In the genomic region with DNA sequence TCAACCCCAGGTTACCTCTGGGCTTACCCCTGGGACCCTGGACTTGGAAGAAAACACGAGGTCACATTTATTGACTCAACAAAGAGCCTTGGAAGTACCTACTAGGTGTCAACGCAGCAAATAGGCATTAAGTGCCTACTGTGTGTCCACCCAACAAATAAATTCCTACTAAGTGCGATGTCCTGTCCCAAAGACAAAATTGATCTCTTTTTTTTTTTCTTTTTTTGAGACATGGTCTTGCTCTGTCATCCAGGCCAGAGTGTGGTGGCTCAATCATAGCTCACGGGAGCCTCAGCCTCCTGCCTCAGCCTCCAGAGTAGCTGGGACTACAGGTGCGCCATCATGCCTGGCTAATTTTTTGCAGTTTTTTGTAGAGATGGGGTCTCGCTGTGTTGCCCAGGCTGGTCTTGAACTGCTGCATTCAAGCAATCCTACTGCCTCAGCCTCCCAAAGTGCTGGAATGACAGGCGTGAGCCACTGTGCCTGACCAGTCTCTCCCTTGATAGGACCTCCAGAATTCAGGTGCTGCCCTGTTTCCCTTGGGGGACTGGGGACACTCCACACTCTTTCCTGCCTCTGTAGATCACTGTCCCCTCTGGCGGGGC, we compare ENCODE assay signal across 8 cellular contexts. TPM values are rescaled to one million over a fixed set of nuclear protein-coding genes. Genes with fewer than 3 reads are reported as not detected.
A peak's percentile ranks its signal among the peaks of the same experiment; 100 is the strongest.
DNase-seq lines count a peak whose midpoint lies in the region; ATAC-seq, FAIRE-seq and TF ChIP-seq lines count a peak whose summit lies in the region.

No MANE protein-coding gene starts in this region.

- TF ChIP-seq RAD21 in HepG2 (CRISPR knock-in tag; IDR thresholded peaks at IDR 0.05) = no peak

- H3K4me3 ChIP-seq in ascending aorta = peak overlapping the region; percentile 73 to 98
- H3K4me3 ChIP-seq in HepG2 (replicated peaks in 1 of 3; ENCODE audit: insufficient read depth in 1 of 3, low read depth in 2 of 3, low read length in 3 of 3) = peak overlapping the region; percentile 72 to 77 (median 74); a peak in 4 of 6 replicates
- H3K4me3 ChIP-seq in tibial nerve = peak overlapping the region; percentile 80 to 98 (median 86)
- H3K4me3 ChIP-seq in lower leg skin (ENCODE audit: low read depth, poor library complexity, severe bottlenecking) = no peak overlapping the region

- no peak for TF ChIP-seq POLR2A in HepG2 (IDR thresholded peaks at IDR 0.05; ENCODE audit: insufficient read depth in 1 of 2, low read depth in 2 of 2, low read length in 2 of 2)
- no peak for TF ChIP-seq POLR2A in tibial nerve (IDR thresholded peaks at IDR 0.05)
- TF ChIP-seq POLR2A in lower leg skin (IDR thresholded peaks at IDR 0.05) = no peak

- no TSS peak for BruUV-seq in HepG2 (replicated peaks; lab: Mats Ljungman, UMichigan)

- no peak overlapping the region for H2AFZ ChIP-seq in HepG2 (ENCODE audit: low read length)

- H3K4me3 Mint-ChIP-seq in activated T-cell treated with anti-CD3 and anti-CD28 coated beads, Interleukin-2, amount 50 U/mL, for 24 hours = peak overlapping the region; percentile 85

- in situ Hi-C loops in HepG2 (cut with HindIII; ENCODE audit: extremely low pct_ligation_motif_present, low pct_unique_long_range_greater_than_20kb) = loop anchor here (10.0 kb wide), 1 partner anchor 297 kb away; a partner anchor contains a TSS

- intact Hi-C loops in ascending aorta (cut with DNase I) (loop anchor here (2.0 kb wide), 1 partner anchor 19 kb away; no protein-coding TSS in a partner anchor), HepG2 (cut with micrococcal nuclease; ENCODE audit: unreplicated experiment) (loop anchor here (1.0 kb wide), 1 partner anchor 19 kb away; no protein-coding TSS in a partner anchor), lower leg skin (cut with DNase I; ENCODE audit: low total_unique reads) (no loop called here)

- H3K9me3 Mint-ChIP-seq in activated T-cell treated with anti-CD3 and anti-CD28 coated beads, Interleukin-2, amount 50 U/mL, for 24 hours = no peaks in the 10 kb centered on the region

- H3K4me1 ChIP-seq in ascending aorta (peaks cover 3 to 8% of the 10 kb centered on the region in 2 donors), HepG2 (ENCODE audit: insufficient read depth, low read length) (peaks cover 46% of the 10 kb centered on the region), tibial nerve (peaks cover 0 to 54% (median 23%) of the 10 kb centered on the region in 4 donors)

- H3K27ac ChIP-seq in ascending aorta = peak overlapping the region; percentile 51 to 86
- H3K27ac ChIP-seq in HepG2 (ENCODE audit: extremely low read length, insufficient read depth, low read length) = no peak overlapping the region
- H3K27ac ChIP-seq in tibial nerve = peak overlapping the region; percentile 93 to 98 (median 94)

- ATAC-seq in HepG2 (no peak), GM18873 (IDR thresholded peaks at IDR 0.05; ENCODE audit: low FRiP score, unreplicated experiment) (no peak)

- H3K4me1 Mint-ChIP-seq in activated T-cell treated with anti-CD3 and anti-CD28 coated beads, Interleukin-2, amount 50 U/mL, for 24 hours (ENCODE audit: low read depth) = peaks cover 30% of the 10 kb centered on the region

- 42% methylated on average over 8 of the region's 8 CpGs for WGBS in HepG2 (ENCODE audit: low lambda C conversion rate)
- 68 to 71% methylated on average over 8 of the region's 8 CpGs for WGBS in tibial nerve, 2 donors
- 77 to 78% methylated on average over 8 of the region's 8 CpGs for WGBS in lower leg skin, 2 donors

- POLR2A ChIA-PET in HepG2 (lab: Yijun Ruan, JAX) = interaction anchor here (0.5 to 1.2 kb wide), 3 partner anchors 8 to 27 kb away, joined by 3 to 4 read pairs (median 3); no protein-coding TSS in a partner anchor

- FAIRE-seq in HepG2 (lab: Jason Lieb, UNC) = no peak

- no peaks in the 10 kb centered on the region for H3K9me3 ChIP-seq in ascending aorta
- H3K9me3 ChIP-seq in HepG2 (ENCODE audit: low read length) = no peaks in the 10 kb centered on the region
- no peaks in the 10 kb centered on the region for H3K9me3 ChIP-seq in tibial nerve

- peak overlapping the region; percentile 2 for H3K27ac Mint-ChIP-seq in activated T-cell treated with anti-CD3 and anti-CD28 coated beads, Interleukin-2, amount 50 U/mL, for 24 hours

- H3K36me3 ChIP-seq in ascending aorta = no peaks in the 10 kb centered on the region
- no peaks in the 10 kb centered on the region for H3K36me3 ChIP-seq in HepG2 (replicated peaks in 1 of 2; ENCODE audit: control insufficient read depth in 1 of 2, insufficient read depth in 2 of 2, low read length in 2 of 2)
- H3K36me3 ChIP-seq in tibial nerve = no peaks in the 10 kb centered on the region

- H3K27me3 Mint-ChIP-seq in activated T-cell treated with anti-CD3 and anti-CD28 coated beads, Interleukin-2, amount 50 U/mL, for 24 hours = no peaks in the 10 kb centered on the region

- DNase-seq in activated T-cell treated with anti-CD3 and anti-CD28 coated beads, Interleukin-2, amount 50 U/mL, for 24 hours = no peak
- no peak for DNase-seq in activated T-cell treated with anti-CD3 and anti-CD28 coated beads, Interleukin-2, amount 50 U/mL, for 48 hours
- DNase-seq in ascending aorta (ENCODE audit: low spot score in 2 of 2) = no peak
- no peak for DNase-seq in HepG2 (ENCODE audit: low spot score)
- DNase-seq in tibial nerve (ENCODE audit: low spot score in 2 of 2) = no peak
- no peak for DNase-seq in NCI-H69 (lab: John Stamatoyannopoulos, UW)
- no peak for DNase-seq in lower leg skin (ENCODE audit: low spot score in 2 of 2)

- H3K9ac ChIP-seq in HepG2 (ENCODE audit: insufficient read depth, low read depth, low read length) = no peak overlapping the region

- no peaks in the 10 kb centered on the region for H3K79me2 ChIP-seq in HepG2 (ENCODE audit: insufficient read depth, low read length)

- TF ChIP-seq CTCF in ascending aorta (IDR thresholded peaks at IDR 0.05) (no peak), HepG2 (CRISPR knock-in tag; IDR thresholded peaks at IDR 0.05) (no peak), tibial nerve (IDR thresholded peaks at IDR 0.05) (no peak), lower leg skin (IDR thresholded peaks at IDR 0.05) (no peak)

- peak overlapping the region; percentile 90 for H3K4me2 ChIP-seq in HepG2 (ENCODE audit: low read depth, low read length)

- H4K20me1 ChIP-seq in HepG2 (ENCODE audit: insufficient read depth, low read length) = no peaks in the 10 kb centered on the region

- H3K27me3 ChIP-seq in ascending aorta (no peaks in the 10 kb centered on the region), HepG2 (ENCODE audit: control insufficient read depth in 1 of 2, insufficient read depth in 2 of 2, low read length in 2 of 2) (peaks cover 2 to 11% of the 10 kb centered on the region in 2 experiments; a peak in 4 of 5 replicates), tibial nerve (no peaks in the 10 kb centered on the region)

- CTCF ChIA-PET in HepG2 (lab: Yijun Ruan, JAX; ENCODE audit: low intra/inter-chr PET ratio, low total read pairs) = interaction anchor here (1.4 kb wide), 1 partner anchor 18 kb away, joined by 5 read pairs; no protein-coding TSS in a partner anchor

- H3K36me3 Mint-ChIP-seq in activated T-cell treated with anti-CD3 and anti-CD28 coated beads, Interleukin-2, amount 50 U/mL, for 24 hours (ENCODE audit: low read depth) = no peaks in the 10 kb centered on the region

- TF ChIP-seq EP300 in HepG2 (IDR thresholded peaks at IDR 0.05; ENCODE audit: low read depth in 2 of 2, low read length in 2 of 2) (no peak), HepG2 (CRISPR knock-in tag; IDR thresholded peaks at IDR 0.05; ENCODE audit: borderline replicate concordance) (no peak), tibial nerve (IDR thresholded peaks at IDR 0.05) (no peak)

RNA-seq across cellular contexts. Expression of a gene that starts 0.6 kb away (rescaled TPM):
- total RNA-seq in ascending aorta = 24.3 TPM
- total RNA-seq in HepG2 (2016; rRNA removed; fragmentation: Illumina TruSeq; extraction: Trizol) = 0.93 and 1.3 TPM in 2 replicates
- 0.26 and 0.51 TPM in 2 replicates for total RNA-seq in HepG2 (2016; cell fraction: cytosol; rRNA removed; fragmentation: Illumina TruSeq; extraction: Trizol; ENCODE audit: low read depth)
- total RNA-seq in HepG2 (2016; cell fraction: insoluble cytoplasmic fraction; rRNA removed; fragmentation: Illumina TruSeq; extraction: Trizol) = 0.77 and 1.4 TPM in 2 replicates
- total RNA-seq in HepG2 (2016; cell fraction: membrane; rRNA removed; fragmentation: Illumina TruSeq; extraction: Trizol) = 1.2 and 1.4 TPM in 2 replicates
- 0.66 and 1.0 TPM in 2 replicates for total RNA-seq in HepG2 (2016; cell fraction: nucleus; rRNA removed; fragmentation: Illumina TruSeq; extraction: Trizol)
- 0.91 and 1.2 TPM in 2 replicates for polyA plus RNA-seq in HepG2 (2011; rRNA removed)
- polyA plus RNA-seq in HepG2 (2011; cell fraction: cytosol; rRNA removed) = 1.1 and 1.2 TPM in 2 replicates
- polyA plus RNA-seq in HepG2 (2011; cell fraction: nucleus; rRNA removed) = 0.51 and 0.69 TPM in 2 replicates
- polyA plus RNA-seq in HepG2 (2012) = 0.59 and 0.71 TPM in 2 replicates
- 0.19 and 0.20 TPM in 2 replicates for polyA plus RNA-seq in HepG2 (2016; cell fraction: cytosol; fragmentation: Illumina TruSeq; extraction: Trizol; ENCODE audit: low read depth)
- 0.53 and 0.66 TPM in 2 replicates for polyA plus RNA-seq in HepG2 (2016; cell fraction: insoluble cytoplasmic fraction; fragmentation: Illumina TruSeq; extraction: Trizol; ENCODE audit: low read depth)
- polyA plus RNA-seq in HepG2 (2016; cell fraction: membrane; fragmentation: Illumina TruSeq; extraction: Trizol; ENCODE audit: low read depth) = 0.55 and 0.86 TPM in 2 replicates
- 1.1 and 1.4 TPM in 2 replicates for polyA plus RNA-seq in HepG2 (2016; cell fraction: nucleus; fragmentation: Illumina TruSeq; extraction: Trizol; ENCODE audit: insufficient read depth, low read depth)
- 10.2 and 10.5 TPM in 2 replicates for polyA minus RNA-seq in HepG2 (2011; rRNA and poly(A)+ RNA removed; ENCODE audit: low replicate concordance)
- polyA minus RNA-seq in HepG2 (2011; cell fraction: cytosol; rRNA and poly(A)+ RNA removed) = 2.3 and 2.4 TPM in 2 replicates
- polyA minus RNA-seq in HepG2 (2011; cell fraction: nucleus; rRNA and poly(A)+ RNA removed) = 0.77 and 0.99 TPM in 2 replicates
- total RNA-seq in tibial nerve = 10 to 100 TPM; 11.6 to 13.3 (median 12.2) TPM
- 10 to 100 TPM in 2 of 4 donors, 1 to 10 TPM in 2; 4.5 to 11.4 (median 8.2) TPM for total RNA-seq in lower leg skin

RNA-seq across cellular contexts. Expression of a gene that starts 20.3 kb away (rescaled TPM):
- total RNA-seq in ascending aorta = 72.9 TPM
- total RNA-seq in HepG2 (2016; rRNA removed; fragmentation: Illumina TruSeq; extraction: Trizol) = 36.7 and 40.6 TPM in 2 replicates
- 27.9 and 28.7 TPM in 2 replicates for total RNA-seq in HepG2 (2016; cell fraction: cytosol; rRNA removed; fragmentation: Illumina TruSeq; extraction: Trizol; ENCODE audit: low read depth)
- 31.8 and 42.1 TPM in 2 replicates for total RNA-seq in HepG2 (2016; cell fraction: insoluble cytoplasmic fraction; rRNA removed; fragmentation: Illumina TruSeq; extraction: Trizol)
- total RNA-seq in HepG2 (2016; cell fraction: membrane; rRNA removed; fragmentation: Illumina TruSeq; extraction: Trizol) = 31.0 and 33.7 TPM in 2 replicates
- total RNA-seq in HepG2 (2016; cell fraction: nucleus; rRNA removed; fragmentation: Illumina TruSeq; extraction: Trizol) = 19.4 and 26.7 TPM in 2 replicates
- polyA plus RNA-seq in HepG2 (2011; rRNA removed) = 42.5 and 45.4 TPM in 2 replicates
- 43.4 and 60.6 TPM in 2 replicates for polyA plus RNA-seq in HepG2 (2011; cell fraction: cytosol; rRNA removed)
- 90.6 and 101 TPM in 2 replicates for polyA plus RNA-seq in HepG2 (2011; cell fraction: nucleus; rRNA removed)
- 32.0 and 46.2 TPM in 2 replicates for polyA plus RNA-seq in HepG2 (2012)
- polyA plus RNA-seq in HepG2 (2016; cell fraction: cytosol; fragmentation: Illumina TruSeq; extraction: Trizol; ENCODE audit: low read depth) = 69.8 and 81.5 TPM in 2 replicates
- polyA plus RNA-seq in HepG2 (2016; cell fraction: insoluble cytoplasmic fraction; fragmentation: Illumina TruSeq; extraction: Trizol; ENCODE audit: low read depth) = 76.0 and 88.0 TPM in 2 replicates
- polyA plus RNA-seq in HepG2 (2016; cell fraction: membrane; fragmentation: Illumina TruSeq; extraction: Trizol; ENCODE audit: low read depth) = 72.3 and 74.6 TPM in 2 replicates
- polyA plus RNA-seq in HepG2 (2016; cell fraction: nucleus; fragmentation: Illumina TruSeq; extraction: Trizol; ENCODE audit: insufficient read depth, low read depth) = 80.4 and 81.9 TPM in 2 replicates
- polyA minus RNA-seq in HepG2 (2011; rRNA and poly(A)+ RNA removed; ENCODE audit: low replicate concordance) = 34.7 and 41.5 TPM in 2 replicates
- 14.2 and 20.8 TPM in 2 replicates for polyA minus RNA-seq in HepG2 (2011; cell fraction: cytosol; rRNA and poly(A)+ RNA removed)
- 15.0 and 15.5 TPM in 2 replicates for polyA minus RNA-seq in HepG2 (2011; cell fraction: nucleus; rRNA and poly(A)+ RNA removed)
- total RNA-seq in tibial nerve = 10 to 100 TPM; 37.9 to 83.1 (median 47.8) TPM
- 10 to 100 TPM; 77.2 to 90.8 (median 83.5) TPM for total RNA-seq in lower leg skin

RNA-seq across cellular contexts. Expression of a gene that starts 37.0 kb away (rescaled TPM):
- total RNA-seq in ascending aorta = 54.0 TPM
- total RNA-seq in HepG2 (2016; rRNA removed; fragmentation: Illumina TruSeq; extraction: Trizol) = 71.3 and 91.1 TPM in 2 replicates
- total RNA-seq in HepG2 (2016; cell fraction: cytosol; rRNA removed; fragmentation: Illumina TruSeq; extraction: Trizol; ENCODE audit: low read depth) = 19.2 and 22.3 TPM in 2 replicates
- 56.4 and 79.8 TPM in 2 replicates for total RNA-seq in HepG2 (2016; cell fraction: insoluble cytoplasmic fraction; rRNA removed; fragmentation: Illumina TruSeq; extraction: Trizol)
- 22.8 and 25.9 TPM in 2 replicates for total RNA-seq in HepG2 (2016; cell fraction: membrane; rRNA removed; fragmentation: Illumina TruSeq; extraction: Trizol)
- 75.7 and 86.8 TPM in 2 replicates for total RNA-seq in HepG2 (2016; cell fraction: nucleus; rRNA removed; fragmentation: Illumina TruSeq; extraction: Trizol)
- 24.5 and 31.2 TPM in 2 replicates for polyA plus RNA-seq in HepG2 (2011; rRNA removed)
- 8.4 and 10.3 TPM in 2 replicates for polyA plus RNA-seq in HepG2 (2011; cell fraction: cytosol; rRNA removed)
- polyA plus RNA-seq in HepG2 (2011; cell fraction: nucleus; rRNA removed) = 93.5 and 117 TPM in 2 replicates
- polyA plus RNA-seq in HepG2 (2012) = 44.7 and 63.7 TPM in 2 replicates
- 4.3 and 4.9 TPM in 2 replicates for polyA plus RNA-seq in HepG2 (2016; cell fraction: cytosol; fragmentation: Illumina TruSeq; extraction: Trizol; ENCODE audit: low read depth)
- polyA plus RNA-seq in HepG2 (2016; cell fraction: insoluble cytoplasmic fraction; fragmentation: Illumina TruSeq; extraction: Trizol; ENCODE audit: low read depth) = 51.8 and 69.6 TPM in 2 replicates
- 11.8 and 13.3 TPM in 2 replicates for polyA plus RNA-seq in HepG2 (2016; cell fraction: membrane; fragmentation: Illumina TruSeq; extraction: Trizol; ENCODE audit: low read depth)
- polyA plus RNA-seq in HepG2 (2016; cell fraction: nucleus; fragmentation: Illumina TruSeq; extraction: Trizol; ENCODE audit: insufficient read depth, low read depth) = 227 and 231 TPM in 2 replicates
- 52.1 and 125 TPM in 2 replicates for polyA minus RNA-seq in HepG2 (2011; rRNA and poly(A)+ RNA removed; ENCODE audit: low replicate concordance)
- polyA minus RNA-seq in HepG2 (2011; cell fraction: cytosol; rRNA and poly(A)+ RNA removed) = 28.0 and 28.5 TPM in 2 replicates
- polyA minus RNA-seq in HepG2 (2011; cell fraction: nucleus; rRNA and poly(A)+ RNA removed) = 40.2 and 40.9 TPM in 2 replicates
- 10 to 100 TPM; 48.2 to 72.9 (median 55.2) TPM for total RNA-seq in tibial nerve
- 10 to 100 TPM; 13.2 to 38.4 (median 32.0) TPM for total RNA-seq in lower leg skin

RNA-seq across cellular contexts. Expression of a gene that starts 39.2 kb away (rescaled TPM):
- total RNA-seq in ascending aorta (74.8 TPM), HepG2 (2016; rRNA removed; fragmentation: Illumina TruSeq; extraction: Trizol) (12.8 and 37.9 TPM in 2 replicates), tibial nerve (10 to 100 TPM; 14.7 to 50.1 (median 43.1) TPM), lower leg skin (10 to 100 TPM in 1 of 4 donors, 1 to 10 TPM in 3; 5.1 to 19.0 (median 6.7) TPM)
- total RNA-seq in HepG2 (2016; cell fraction: cytosol; rRNA removed; fragmentation: Illumina TruSeq; extraction: Trizol; ENCODE audit: low read depth) = 2.8 and 3.4 TPM in 2 replicates
- 11.2 and 38.7 TPM in 2 replicates for total RNA-seq in HepG2 (2016; cell fraction: insoluble cytoplasmic fraction; rRNA removed; fragmentation: Illumina TruSeq; extraction: Trizol)
- total RNA-seq in HepG2 (2016; cell fraction: membrane; rRNA removed; fragmentation: Illumina TruSeq; extraction: Trizol) = 6.9 and 8.2 TPM in 2 replicates
- total RNA-seq in HepG2 (2016; cell fraction: nucleus; rRNA removed; fragmentation: Illumina TruSeq; extraction: Trizol) = 36.6 and 43.7 TPM in 2 replicates
- 98.4 and 153 TPM in 2 replicates for polyA plus RNA-seq in HepG2 (2011; rRNA removed)
- polyA plus RNA-seq in HepG2 (2011; cell fraction: cytosol; rRNA removed) = 88.6 and 125 TPM in 2 replicates
- polyA plus RNA-seq in HepG2 (2011; cell fraction: nucleus; rRNA removed) = 70.4 and 93.5 TPM in 2 replicates
- 31.4 and 71.9 TPM in 2 replicates for polyA plus RNA-seq in HepG2 (2012)
- 2.4 and 2.5 TPM in 2 replicates for polyA plus RNA-seq in HepG2 (2016; cell fraction: cytosol; fragmentation: Illumina TruSeq; extraction: Trizol; ENCODE audit: low read depth)
- 12.7 and 15.7 TPM in 2 replicates for polyA plus RNA-seq in HepG2 (2016; cell fraction: insoluble cytoplasmic fraction; fragmentation: Illumina TruSeq; extraction: Trizol; ENCODE audit: low read depth)
- polyA plus RNA-seq in HepG2 (2016; cell fraction: membrane; fragmentation: Illumina TruSeq; extraction: Trizol; ENCODE audit: low read depth) = 4.6 and 5.2 TPM in 2 replicates
- 75.8 and 77.2 TPM in 2 replicates for polyA plus RNA-seq in HepG2 (2016; cell fraction: nucleus; fragmentation: Illumina TruSeq; extraction: Trizol; ENCODE audit: insufficient read depth, low read depth)
- polyA minus RNA-seq in HepG2 (2011; rRNA and poly(A)+ RNA removed; ENCODE audit: low replicate concordance) = 19.2 and 165 TPM in 2 replicates
- 97.0 and 140 TPM in 2 replicates for polyA minus RNA-seq in HepG2 (2011; cell fraction: cytosol; rRNA and poly(A)+ RNA removed)
- polyA minus RNA-seq in HepG2 (2011; cell fraction: nucleus; rRNA and poly(A)+ RNA removed) = 31.8 and 54.1 TPM in 2 replicates

RNA-seq across cellular contexts. Expression of a gene that starts 55.0 kb away (rescaled TPM):
- total RNA-seq in ascending aorta = not detected
- total RNA-seq in HepG2 (2016; rRNA removed; fragmentation: Illumina TruSeq; extraction: Trizol) = 1.5 and 2.9 TPM in 2 replicates
- 1.1 and 1.9 TPM in 2 replicates for total RNA-seq in HepG2 (2016; cell fraction: cytosol; rRNA removed; fragmentation: Illumina TruSeq; extraction: Trizol; ENCODE audit: low read depth)
- 1.0 and 3.0 TPM in 2 replicates for total RNA-seq in HepG2 (2016; cell fraction: insoluble cytoplasmic fraction; rRNA removed; fragmentation: Illumina TruSeq; extraction: Trizol)
- 1.7 and 2.0 TPM in 2 replicates for total RNA-seq in HepG2 (2016; cell fraction: membrane; rRNA removed; fragmentation: Illumina TruSeq; extraction: Trizol)
- total RNA-seq in HepG2 (2016; cell fraction: nucleus; rRNA removed; fragmentation: Illumina TruSeq; extraction: Trizol) = 1.6 and 2.6 TPM in 2 replicates
- 3.1 and 4.0 TPM in 2 replicates for polyA plus RNA-seq in HepG2 (2011; rRNA removed)
- polyA plus RNA-seq in HepG2 (2011; cell fraction: cytosol; rRNA removed) = 3.1 and 6.6 TPM in 2 replicates
- 2.1 and 3.1 TPM in 2 replicates for polyA plus RNA-seq in HepG2 (2011; cell fraction: nucleus; rRNA removed)
- polyA plus RNA-seq in HepG2 (2012) = 2.3 and 2.5 TPM in 2 replicates
- 1.4 and 1.9 TPM in 2 replicates for polyA plus RNA-seq in HepG2 (2016; cell fraction: cytosol; fragmentation: Illumina TruSeq; extraction: Trizol; ENCODE audit: low read depth)
- polyA plus RNA-seq in HepG2 (2016; cell fraction: insoluble cytoplasmic fraction; fragmentation: Illumina TruSeq; extraction: Trizol; ENCODE audit: low read depth) = 1.4 and 1.6 TPM in 2 replicates
- polyA plus RNA-seq in HepG2 (2016; cell fraction: membrane; fragmentation: Illumina TruSeq; extraction: Trizol; ENCODE audit: low read depth) = 1.5 and 1.8 TPM in 2 replicates
- polyA plus RNA-seq in HepG2 (2016; cell fraction: nucleus; fragmentation: Illumina TruSeq; extraction: Trizol; ENCODE audit: insufficient read depth, low read depth) = 3.3 and 3.9 TPM in 2 replicates
- 0.09 and 3.3 TPM in 2 replicates for polyA minus RNA-seq in HepG2 (2011; rRNA and poly(A)+ RNA removed; ENCODE audit: low replicate concordance)
- polyA minus RNA-seq in HepG2 (2011; cell fraction: cytosol; rRNA and poly(A)+ RNA removed) = 1.6 and 2.0 TPM in 2 replicates
- polyA minus RNA-seq in HepG2 (2011; cell fraction: nucleus; rRNA and poly(A)+ RNA removed) = 1.7 and 2.4 TPM in 2 replicates
- total RNA-seq in tibial nerve = 1 to 10 TPM in 1 of 4 donors, not detected in 3; 1.3 TPM
- under 1 TPM in 1 of 4 donors, not detected in 3; 0.38 TPM for total RNA-seq in lower leg skin
